In the genomic region with DNA sequence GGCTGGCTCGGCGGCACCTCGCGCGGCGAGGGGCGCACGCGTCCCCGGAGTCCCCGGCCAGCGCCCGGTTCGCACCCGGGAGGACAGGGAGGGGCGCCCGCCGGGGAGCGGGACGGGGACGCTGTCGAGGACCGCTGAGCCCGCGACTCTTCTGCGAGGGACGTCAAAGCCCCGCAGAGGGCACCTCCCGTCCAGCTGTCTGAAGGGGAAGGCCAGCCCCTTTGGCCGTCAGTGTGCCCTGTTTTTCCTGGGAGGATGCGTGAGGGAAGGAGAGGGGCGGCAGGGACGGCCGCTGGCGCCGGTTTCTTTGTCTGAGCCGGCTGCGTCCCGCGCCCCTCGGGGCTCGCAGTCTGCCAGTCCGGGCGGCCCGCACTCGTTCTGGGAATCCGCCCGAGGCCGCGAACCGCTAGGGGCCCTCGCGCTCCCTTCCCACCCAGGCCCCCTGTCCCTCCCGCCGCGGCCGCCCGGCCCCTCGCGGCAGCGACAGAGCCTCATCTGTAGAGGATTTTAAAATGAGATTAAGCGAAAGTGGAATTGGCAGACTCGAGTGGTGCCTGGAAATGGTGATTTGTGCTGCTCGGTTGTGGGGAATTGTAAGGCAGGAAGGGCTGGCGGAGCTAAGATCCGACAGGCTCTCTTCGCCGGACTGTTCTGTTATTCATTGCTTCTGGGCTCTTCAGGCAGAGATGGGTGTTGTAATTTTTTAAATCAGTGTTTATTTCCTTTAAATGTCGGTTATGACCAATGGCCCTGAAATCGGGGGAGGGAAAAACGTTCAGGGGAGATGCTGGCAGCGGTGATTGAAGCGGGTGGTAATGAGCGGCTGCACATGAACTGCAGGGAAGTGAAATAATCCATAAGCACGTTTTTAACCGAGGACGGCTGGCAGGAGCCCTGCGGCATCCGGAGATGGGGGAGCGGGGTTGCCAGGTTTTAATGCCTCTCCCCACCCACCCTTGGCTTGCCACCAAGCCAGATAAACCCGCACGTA, we compare ENCODE assay signal across 8 cellular contexts. TPM values are rescaled to one million over a fixed set of nuclear protein-coding genes. Genes with fewer than 3 reads are reported as not detected.
DNase-seq lines count a peak whose midpoint lies in the region; ATAC-seq and TF ChIP-seq lines count a peak whose summit lies in the region.

No MANE protein-coding gene starts in this region.

- H3K27me3 ChIP-seq in MM.1S (replicated peaks; ENCODE audit: insufficient read depth, low read length), result no peaks in the 10 kb centered on the region; the same call in 1 of the 2 replicates

- peaks cover 42% of the 10 kb centered on the region for H3K27me3 Mint-ChIP-seq in activated B cell treated with CpG ODN at 0.5 μM for 24 hours

- H3K27ac Mint-ChIP-seq in activated B cell treated with CpG ODN at 0.5 μM for 24 hours, result no peak overlapping the region

- H3K4me3 ChIP-seq in MM.1S (ENCODE audit: low read length), result peak overlapping the region; percentile 59
- peak overlapping the region; percentile 53 for H3K4me3 ChIP-seq in retinal pigment epithelial cell (ENCODE audit: low read length)

- no peaks in the 10 kb centered on the region for H4K20me1 ChIP-seq in MM.1S (ENCODE audit: insufficient read depth, low read length)

- CTCF ChIA-PET in activated B cell treated with CpG ODN at 0.5 μM for 24 hours (lab: Charles Lee), result no interaction called here

- H2AFZ ChIP-seq in MM.1S (ENCODE audit: low read length), result peak overlapping the region; percentile 61

- H3K9me2 ChIP-seq in MM.1S (replicated peaks; ENCODE audit: insufficient read depth, low read length), result no peaks in the 10 kb centered on the region

- peaks cover 11% of the 10 kb centered on the region for H3K4me1 Mint-ChIP-seq in activated B cell treated with CpG ODN at 0.5 μM for 24 hours

- H3K4me3 Mint-ChIP-seq in activated B cell treated with CpG ODN at 0.5 μM for 24 hours, result peak overlapping the region; percentile 52

- TF ChIP-seq CTCF in MM.1S (IDR thresholded peaks at IDR 0.05; ENCODE audit: low read length) (peak; percentile 16; the same call in 1 of the 2 replicates), activated B cell treated with CpG ODN at 0.5 μM for 24 hours (IDR thresholded peaks at IDR 0.05) (no peak), retinal pigment epithelial cell (conservative IDR thresholded peaks at IDR 0.05; ENCODE audit: low read depth, low read length) (peak; percentile 26)

- no peaks in the 10 kb centered on the region for H3K9me3 ChIP-seq in MM.1S (replicated peaks; ENCODE audit: insufficient read depth, low read length)

- no peaks in the 10 kb centered on the region for H3K79me2 ChIP-seq in MM.1S (ENCODE audit: low read length)

- no peaks in the 10 kb centered on the region for H3K4me1 ChIP-seq in MM.1S (ENCODE audit: low read length)

- no peak overlapping the region for H3K9ac ChIP-seq in MM.1S (ENCODE audit: low read length)

- no peak overlapping the region for H3K27ac ChIP-seq in MM.1S (ENCODE audit: low read length)

- DNase-seq in EL (peak; percentile 41), MM.1S (peak; percentile 34), activated B cell treated with CpG ODN at 0.5 μM for 24 hours (no peak), left cardiac atrium (no peak), retinal pigment epithelial cell (ENCODE audit: low read depth) (peak; percentile 18), LoVo (ENCODE audit: low spot score) (no peak)

- H3K9me3 Mint-ChIP-seq in activated B cell treated with CpG ODN at 0.5 μM for 24 hours, result no peaks in the 10 kb centered on the region

- ATAC-seq in activated B cell treated with CpG ODN at 0.5 μM for 24 hours (ENCODE audit: low read depth), result no peak
- peak; percentile 47 to 52 for ATAC-seq in left cardiac atrium
- no peak for ATAC-seq in HG03342 (IDR thresholded peaks at IDR 0.05; ENCODE audit: unreplicated experiment)
- no peak for ATAC-seq in GM18511 (IDR thresholded peaks at IDR 0.05; ENCODE audit: unreplicated experiment)

- intact Hi-C loops in activated B cell treated with CpG ODN at 0.5 μM for 24 hours (cut with micrococcal nuclease), result no loop called here
- intact Hi-C loops in left cardiac atrium (cut with DNase I), result no loop called here

- no peaks in the 10 kb centered on the region for H3K36me3 ChIP-seq in MM.1S (replicated peaks; ENCODE audit: insufficient read depth, low read length)

- H3F3A ChIP-seq in MM.1S (ENCODE audit: insufficient read depth, low read length), result no peaks in the 10 kb centered on the region

- peak overlapping the region; percentile 68 for H3K4me2 ChIP-seq in MM.1S (ENCODE audit: low read depth, low read length)

- POLR2A ChIA-PET in activated B cell treated with CpG ODN at 0.5 μM for 24 hours (lab: Charles Lee), result no interaction called here

- H3K36me3 Mint-ChIP-seq in activated B cell treated with CpG ODN at 0.5 μM for 24 hours (ENCODE audit: low read depth), result no peaks in the 10 kb centered on the region

RNA-seq across cellular contexts. Expression of a gene that starts 0.6 kb away (rescaled TPM):
- total RNA-seq in activated B cell treated with CpG ODN at 0.5 μM for 24 hours (not detected in 2 replicates), left cardiac atrium (1 to 10 TPM; 3.3 to 3.6 TPM)

Comparison
In these comparisons a context has a peak if more than half of its experiments do, and no peak if none do; other contexts are left out.
1. DNase-seq: peak in EL (single experiment), MM.1S (single experiment) and retinal pigment epithelial cell (single experiment); none in activated B cell treated with CpG ODN at 0.5 μM for 24 hours (single experiment), left cardiac atrium (single experiment) and LoVo (single experiment).
2. ATAC-seq: peak in left cardiac atrium (2 of 2); none in activated B cell treated with CpG ODN at 0.5 μM for 24 hours (single experiment), HG03342 (single experiment) and GM18511 (single experiment).